In genomic region chr17:77772461-77772897, GRCh38 we compare ENCODE assay signal across 8 cellular contexts.
DNase-seq lines count a peak whose midpoint lies in the region; ATAC-seq and TF ChIP-seq lines count a peak whose summit lies in the region.

No MANE protein-coding gene starts in this region.

- CTCF ChIA-PET in AG04450 (lab: Charles Lee), result no interaction called here

- TF ChIP-seq CTCF in AG04450 (IDR thresholded peaks at IDR 0.05; ENCODE audit: low read depth, low read length) (peak; percentile 43), HFF-Myc (IDR thresholded peaks at IDR 0.05; ENCODE audit: low read depth, low read length, missing control alignments) (peak; percentile 49)

- DNase-seq in AG04450 (ENCODE audit: low read depth, low spot score) (no peak), HFF-Myc (ENCODE audit: extremely low read depth, low read depth) (no peak), SW480 (ENCODE audit: low spot score) (peak; percentile 71), iPS DF 19.7 (ENCODE audit: low read depth, low spot score) (peak; percentile 38), NCI-H345 treated with DMSO at 0.1 percent for 48 hours (lab: John Stamatoyannopoulos, UW; ENCODE audit: unreplicated experiment) (no peak), NCI-H2171 treated with DMSO at 0.1 percent for 48 hours (lab: John Stamatoyannopoulos, UW) (no peak)
- peak; percentile 76 for DNase-seq in activated naive CD8-positive, alpha-beta T cell treated with anti-CD3 and anti-CD28 coated beads, Interleukin-2, amount 10 ng/mL, durations not matched to agents 7 days and 5 days
- DNase-seq in stimulated activated CD4-positive, alpha-beta T cell treated with anti-CD3 and anti-CD28 coated beads, Interleukin-4, amount 100 ng/mL, for 1 hour, result peak; percentile 67

- H3K4me3 Mint-ChIP-seq in activated naive CD8-positive, alpha-beta T cell treated with anti-CD3 and anti-CD28 coated beads, Interleukin-2, amount 10 ng/mL, durations not matched to agents 7 days and 5 days, result no peak overlapping the region

- POLR2A ChIA-PET in AG04450 (lab: Yijun Ruan, JAX), result no interaction called here
- POLR2A ChIA-PET in activated naive CD8-positive, alpha-beta T cell treated with anti-CD3 and anti-CD28 coated beads, Interleukin-2, amount 10 ng/mL, durations not matched to agents 7 days and 5 days (lab: Charles Lee), result interaction anchor here (0.6 to 2.1 kb wide), 2 partner anchors 186 to 334 kb away, joined by 4 to 5 read pairs; partner anchors contain the start of gene TNRC6C

- peak; percentile 84 for ATAC-seq in activated naive CD8-positive, alpha-beta T cell treated with anti-CD3 and anti-CD28 coated beads, Interleukin-2, amount 10 ng/mL, durations not matched to agents 7 days and 5 days (ENCODE audit: low read depth)

- H3K27me3 ChIP-seq in AG04450 (ENCODE audit: control insufficient read depth, insufficient read depth, low read length), result peaks cover 9% of the 10 kb centered on the region

- no peaks in the 10 kb centered on the region for H3K9me3 Mint-ChIP-seq in activated naive CD8-positive, alpha-beta T cell treated with anti-CD3 and anti-CD28 coated beads, Interleukin-2, amount 10 ng/mL, durations not matched to agents 7 days and 5 days

- peaks cover 12% of the 10 kb centered on the region for H3K4me1 Mint-ChIP-seq in activated naive CD8-positive, alpha-beta T cell treated with anti-CD3 and anti-CD28 coated beads, Interleukin-2, amount 10 ng/mL, durations not matched to agents 7 days and 5 days

- H3K36me3 Mint-ChIP-seq in activated naive CD8-positive, alpha-beta T cell treated with anti-CD3 and anti-CD28 coated beads, Interleukin-2, amount 10 ng/mL, durations not matched to agents 7 days and 5 days, result no peaks in the 10 kb centered on the region

- H3K27me3 Mint-ChIP-seq in activated naive CD8-positive, alpha-beta T cell treated with anti-CD3 and anti-CD28 coated beads, Interleukin-2, amount 10 ng/mL, durations not matched to agents 7 days and 5 days, result peaks cover 4% of the 10 kb centered on the region

- H3K4me3 ChIP-seq in AG04450 (ENCODE audit: low read depth, low read length), result no peak overlapping the region
- H3K4me3 ChIP-seq in HFF-Myc (replicated peaks; ENCODE audit: low read depth, low read length), result no peak overlapping the region

- no peak overlapping the region for H3K27ac ChIP-seq in AG04450 (ENCODE audit: low read depth, low read length)

- H3K9me3 ChIP-seq in AG04450 (ENCODE audit: control insufficient read depth, insufficient read depth, low read length), result no peaks in the 10 kb centered on the region; the same call in 1 of the 2 replicates

- peak overlapping the region; percentile 7 for H3K27ac Mint-ChIP-seq in activated naive CD8-positive, alpha-beta T cell treated with anti-CD3 and anti-CD28 coated beads, Interleukin-2, amount 10 ng/mL, durations not matched to agents 7 days and 5 days

Comparison
In these comparisons a context has a peak if more than half of its experiments do, and no peak if none do; other contexts are left out.
1. DNase-seq: peak in SW480 (single experiment), activated naive CD8-positive, alpha-beta T cell treated with anti-CD3 and anti-CD28 coated beads, Interleukin-2, amount 10 ng/mL, durations not matched to agents 7 days and 5 days (single experiment), iPS DF 19.7 (single experiment) and stimulated activated CD4-positive, alpha-beta T cell treated with anti-CD3 and anti-CD28 coated beads, Interleukin-4, amount 100 ng/mL, for 1 hour (single experiment); none in AG04450 (single experiment), HFF-Myc (single experiment), NCI-H345 treated with DMSO at 0.1 percent for 48 hours (single experiment) and NCI-H2171 treated with DMSO at 0.1 percent for 48 hours (single experiment).